ENCODE assay signal across 8 cellular contexts in the genomic region with DNA sequence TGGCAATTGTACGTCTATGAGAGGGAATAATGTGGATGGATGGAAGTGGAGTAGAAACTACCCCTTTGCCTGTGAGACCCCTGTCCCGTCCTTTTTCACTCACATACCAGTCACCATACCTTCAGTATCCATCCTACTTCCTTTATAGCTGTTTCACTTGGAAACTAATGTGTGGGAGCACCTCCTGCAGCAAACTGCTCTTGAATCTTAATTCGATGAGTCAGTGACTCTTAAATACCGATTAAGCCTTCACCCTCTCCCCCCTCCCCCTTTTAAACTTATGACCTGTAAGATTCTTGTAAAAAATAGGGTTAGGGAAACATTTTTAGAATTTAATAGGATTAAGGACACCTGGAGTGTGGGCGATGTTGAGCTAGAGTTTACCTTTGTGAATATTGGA. TPM values are rescaled to one million over a fixed set of nuclear protein-coding genes. Genes with fewer than 3 reads are reported as not detected.
DNase-seq lines count a peak whose midpoint lies in the region; ATAC-seq and TF ChIP-seq lines count a peak whose summit lies in the region.

No MANE protein-coding gene starts in this region.

- no peaks in the 10 kb centered on the region for H3K27me3 ChIP-seq in OCI-LY1 (ENCODE audit: insufficient read depth, low read length)
- H3K27me3 ChIP-seq in lower lobe of right lung (ENCODE audit: low read depth) = no peaks in the 10 kb centered on the region
- no peaks in the 10 kb centered on the region for H3K27me3 ChIP-seq in tibial artery

- no peak overlapping the region for H3K27ac ChIP-seq in OCI-LY1 (ENCODE audit: low read depth, low read length, poor library complexity, severe bottlenecking)
- H3K27ac ChIP-seq in lower lobe of right lung = peak overlapping the region; percentile 96
- peak overlapping the region; percentile 99 for H3K27ac ChIP-seq in tibial artery

- H3K9me3 ChIP-seq in OCI-LY1 (ENCODE audit: low read length) (no peaks in the 10 kb centered on the region), lower lobe of right lung (no peaks in the 10 kb centered on the region), tibial artery (no peaks in the 10 kb centered on the region)

- TF ChIP-seq CTCF in GM12875 (IDR thresholded peaks at IDR 0.05; ENCODE audit: borderline replicate concordance, insufficient read depth, low read depth, low read length) (no peak), OCI-LY1 (IDR thresholded peaks at IDR 0.05; ENCODE audit: low read length) (no peak), cardiac fibroblast (IDR thresholded peaks at IDR 0.05; ENCODE audit: low read depth, low read length) (no peak), lower lobe of right lung (IDR thresholded peaks at IDR 0.05) (no peak), tibial artery (IDR thresholded peaks at IDR 0.05) (no peak)

- peaks cover 37% of the 10 kb centered on the region for H3K79me2 ChIP-seq in OCI-LY1 (ENCODE audit: insufficient read depth, low read length)

- H3F3A ChIP-seq in OCI-LY1 (ENCODE audit: insufficient read depth, low read length) = no peaks in the 10 kb centered on the region

- peaks cover 34% of the 10 kb centered on the region for H3K4me1 ChIP-seq in OCI-LY1 (ENCODE audit: insufficient read depth, low read length, severe bottlenecking)
- H3K4me1 ChIP-seq in lower lobe of right lung = peaks cover 47% of the 10 kb centered on the region
- H3K4me1 ChIP-seq in tibial artery = peaks cover 0 to 44% (median 11%) of the 10 kb centered on the region in 4 donors

- H2AFZ ChIP-seq in OCI-LY1 (ENCODE audit: low read length) = no peak overlapping the region

- peak in 1 of 2 donors; percentile 46 for ATAC-seq in lower lobe of right lung
- ATAC-seq in HG03045 (IDR thresholded peaks at IDR 0.05; ENCODE audit: unreplicated experiment) = no peak

- peak overlapping the region; percentile 94 for H3K4me2 ChIP-seq in OCI-LY1 (ENCODE audit: low read length)

- H4K20me1 ChIP-seq in OCI-LY1 (ENCODE audit: insufficient read depth, low read length) = peaks cover 4% of the 10 kb centered on the region; the same call in 1 of the 2 replicates

- H3K9me2 ChIP-seq in OCI-LY1 (ENCODE audit: low read depth, low read length) = no peaks in the 10 kb centered on the region

- intact Hi-C loops in lower lobe of right lung (cut with DNase I) (no loop called here), tibial artery (cut with DNase I; ENCODE audit: low total_unique reads) (no loop called here)

- DNase-seq in cardiac fibroblast (ENCODE audit: low read depth in 2 of 2) (peak; percentile 71 to 84), lower lobe of right lung (no peak), tibial artery (no peak), NCI-H748 (lab: John Stamatoyannopoulos, UW; ENCODE audit: unreplicated experiment) (no peak), NCI-H2227 treated with DMSO at 0.1 percent for 48 hours (lab: John Stamatoyannopoulos, UW) (no peak)

- H3K9ac ChIP-seq in OCI-LY1 (ENCODE audit: low read length) = peak overlapping the region; percentile 80

- H3K36me3 ChIP-seq in OCI-LY1 (ENCODE audit: insufficient read depth, low read length) = no peaks in the 10 kb centered on the region
- H3K36me3 ChIP-seq in lower lobe of right lung = no peaks in the 10 kb centered on the region
- H3K36me3 ChIP-seq in tibial artery = no peaks in the 10 kb centered on the region

- H3K4me3 ChIP-seq in GM12875 (ENCODE audit: low read depth, low read length) (peak overlapping the region; percentile 57), OCI-LY1 (ENCODE audit: low read depth, low read length, poor library complexity, severe bottlenecking) (peak overlapping the region; percentile 91), cardiac fibroblast (replicated peaks in 1 of 2; ENCODE audit: low read depth in 2 of 2, low read length in 2 of 2) (peak overlapping the region; percentile 72 to 94), lower lobe of right lung (peak overlapping the region; percentile 84), tibial artery (peak overlapping the region; percentile 90 to 92)

RNA-seq across cellular contexts. Expression of a gene that starts 0.8 kb away (rescaled TPM):
- total RNA-seq in lower lobe of right lung = 57.7 TPM

Comparison
In these comparisons a context has a peak if more than half of its experiments do, and no peak if none do; other contexts are left out.
1. DNase-seq: peak in cardiac fibroblast (2 of 2); none in lower lobe of right lung (single experiment), tibial artery (0 of 2), NCI-H748 (single experiment) and NCI-H2227 treated with DMSO at 0.1 percent for 48 hours (single experiment).
2. Peak in every context shown above with its lines, with median percentiles within 50 percentile points of each other: H3K4me3 ChIP-seq.